In genomic region chr10:71780722-71781121, GRCh38 we compare ENCODE assay signal across 26 cellular contexts. TPM values are rescaled to one million over a fixed set of nuclear protein-coding genes. Genes with fewer than 3 reads are reported as not detected.
DNase-seq lines count a peak whose midpoint lies in the region; ATAC-seq and TF ChIP-seq lines count a peak whose summit lies in the region.
"Had no signal": no experiment of that assay in that cellular context is flagged by ENCODE, and none has a peak within 500 bp of the region (broad histone marks: within the 10 kb centered on the region; RNA-seq: fewer than 3 reads in every experiment).

No MANE protein-coding gene starts in this region.

- H3K27ac Mint-ChIP-seq in T-helper 17 cell, result no peak overlapping the region
- H3K27ac Mint-ChIP-seq: activated CD4-positive, alpha-beta T cell treated with anti-CD3 and anti-CD28 coated beads, Interleukin-2, amount 10 ng/mL, durations not matched to agents 24 days and 14 days; activated naive CD8-positive, alpha-beta T cell treated with anti-CD3 and anti-CD28 coated beads for 36 hours; activated T-helper 2 cell treated with anti-CD3 and anti-CD28 coated beads, Interferon-gamma antibody, Interleukin-2, Interleukin-4, amounts not matched to agents 10 μg/mL and 5 μg/mL and 100 μg/mL, durations not matched to agents 14 hours and 24 hours and 36 hours; dendritic cell treated with granulocyte-macrophage colony-stimulating factor and Interleukin-4, amounts not matched to agents 40 ng/mL and 50 ng/mL, for 4 days; stimulated activated memory B cell treated with anti-CD40 and anti-IgM and Interleukin-4, amounts not matched to agents 10 μg/mL and 1 μg/mL and 100 μg/mL, for 72 hours had no signal

- H3K4me2 ChIP-seq in PC-3 (ENCODE audit: low read length), result no peak overlapping the region

- no peak overlapping the region for H2AFZ ChIP-seq in PC-3 (ENCODE audit: low read length)

- peaks cover 17% of the 10 kb centered on the region for H3K4me1 Mint-ChIP-seq in T-helper 17 cell

- H3K4me3 ChIP-seq in BE2C (ENCODE audit: low read depth, low read length), result no peak overlapping the region
- no peak overlapping the region for H3K4me3 ChIP-seq in HEK293 (ENCODE audit: low read depth, low read length)
- H3K4me3 ChIP-seq in PC-3 (ENCODE audit: low read length), result no peak overlapping the region
- H3K4me3 ChIP-seq: ascending aorta, SK-N-MC, skin epidermis, testis, vagina had no signal

- no peaks in the 10 kb centered on the region for H3F3A ChIP-seq in PC-3 (ENCODE audit: low read length, unreplicated experiment)

- H3K9me3 ChIP-seq in BE2C, result no peaks in the 10 kb centered on the region
- no peaks in the 10 kb centered on the region for H3K9me3 ChIP-seq in HEK293 (ENCODE audit: control insufficient read depth, insufficient read depth, low read depth, low read length)
- no peaks in the 10 kb centered on the region for H3K9me3 ChIP-seq in T-helper 17 cell (ENCODE audit: control insufficient read depth, low read length, poor library complexity, severe bottlenecking)
- no peaks in the 10 kb centered on the region for H3K9me3 ChIP-seq in PC-3 (ENCODE audit: low read length)
- H3K9me3 ChIP-seq: ascending aorta, testis, vagina had no signal

- H3K36me3 Mint-ChIP-seq in T-helper 17 cell (ENCODE audit: low read depth), result no peaks in the 10 kb centered on the region
- H3K36me3 Mint-ChIP-seq: naive B cell; stimulated activated memory B cell treated with anti-CD40 and anti-IgM and Interleukin-4, amounts not matched to agents 10 μg/mL and 1 μg/mL and 100 μg/mL, for 72 hours had no signal

- no peaks in the 10 kb centered on the region for H3K27me3 Mint-ChIP-seq in T-helper 17 cell
- H3K27me3 Mint-ChIP-seq: activated CD4-positive, alpha-beta T cell treated with anti-CD3 and anti-CD28 coated beads, Interleukin-2, amount 10 ng/mL, durations not matched to agents 24 days and 14 days; activated naive CD8-positive, alpha-beta T cell treated with anti-CD3 and anti-CD28 coated beads for 36 hours; B cell; stimulated activated memory B cell treated with anti-CD40 and anti-IgM and Interleukin-4, amounts not matched to agents 10 μg/mL and 1 μg/mL and 100 μg/mL, for 72 hours had no signal

- TF ChIP-seq CTCF in BE2C (IDR thresholded peaks at IDR 0.05; ENCODE audit: low read depth, low read length) (0 out of 2 replicates have a peak, but pooled peaks have one; percentile 4), HEK293 (tag by site-specific recombination; IDR thresholded peaks at IDR 0.05) (no peak), foreskin keratinocyte (conservative IDR thresholded peaks at IDR 0.05) (peak; percentile 13), PC-3 (conservative IDR thresholded peaks at IDR 0.05; ENCODE audit: low read depth, low read length) (no peak)

- DNase-seq in BE2C, result no peak
- no peak for DNase-seq in T-helper 17 cell
- DNase-seq in foreskin keratinocyte, result no peak
- no peak for DNase-seq in G401 (ENCODE audit: low spot score)
- DNase-seq in PC-3, result no peak
- no peak for DNase-seq in activated CD4-positive, alpha-beta T cell treated with anti-CD3 and anti-CD28 coated beads, Interleukin-2, amount 50 U/mL, for 4 hours
- DNase-seq: activated CD4-positive, alpha-beta T cell treated with anti-CD3 and anti-CD28 coated beads, Interleukin-2, amount 10 ng/mL, durations not matched to agents 24 days and 14 days; activated naive CD8-positive, alpha-beta T cell treated with anti-CD3 and anti-CD28 coated beads for 36 hours; DMS79 treated with DMSO at 0.1 percent for 48 hours; mesenchymal stem cell; naive B cell; NCI-H1694 treated with DMSO at 0.1 percent for 48 hours; NCI-H526 treated with DMSO at 0.1 percent for 48 hours; testis had no signal

- no peaks in the 10 kb centered on the region for H3K36me3 ChIP-seq in BE2C
- no peaks in the 10 kb centered on the region for H3K36me3 ChIP-seq in HEK293 (ENCODE audit: control insufficient read depth in 2 of 2, insufficient read depth in 1 of 2, low read length in 2 of 2)
- no peaks in the 10 kb centered on the region for H3K36me3 ChIP-seq in PC-3 (ENCODE audit: low read depth, low read length)
- H3K36me3 ChIP-seq: ascending aorta, vagina had no signal

- POLR2A ChIA-PET in HEK293 (lab: Yijun Ruan, JAX), result no interaction called here
- POLR2A ChIA-PET in PC-3 (lab: Charles Lee; ENCODE audit: unreplicated experiment), result no interaction called here

- intact Hi-C loops in PC-3 (cut with micrococcal nuclease), result no loop called here

- ATAC-seq in T-helper 17 cell (no peak), foreskin keratinocyte (no peak), HG02571 (IDR thresholded peaks at IDR 0.05; ENCODE audit: unreplicated experiment) (no peak), PC-3 (no peak)
- ATAC-seq: stimulated activated memory B cell treated with anti-CD40 and anti-IgM and Interleukin-4, amounts not matched to agents 10 μg/mL and 1 μg/mL and 100 μg/mL, for 72 hours had no signal

- no peak overlapping the region for H3K9ac ChIP-seq in PC-3 (ENCODE audit: low read length)

- in situ Hi-C loops in G401 (cut with HindIII; ENCODE audit: low sequenced_read_pairs), result no loop called here

- no peaks in the 10 kb centered on the region for H3K9me2 ChIP-seq in PC-3 (replicated peaks; ENCODE audit: low read length)

- BruUV-seq in PC-3 (replicated peaks; lab: Mats Ljungman, UMichigan), result no TSS peak

- H3K4me1 ChIP-seq in BE2C (no peaks in the 10 kb centered on the region), HEK293 (ENCODE audit: control insufficient read depth, insufficient read depth, low read length) (no peaks in the 10 kb centered on the region), foreskin keratinocyte (no peaks in the 10 kb centered on the region), PC-3 (ENCODE audit: insufficient read depth, low read length) (no peaks in the 10 kb centered on the region)
- H3K4me1 ChIP-seq: ascending aorta, testis, vagina had no signal

- no peaks in the 10 kb centered on the region for H4K20me1 ChIP-seq in PC-3 (ENCODE audit: low read length)

- no peak overlapping the region for H3K27ac ChIP-seq in HEK293 (ENCODE audit: extremely low read depth, low read depth, low read length)
- no peak overlapping the region for H3K27ac ChIP-seq in foreskin keratinocyte
- H3K27ac ChIP-seq in PC-3 (ENCODE audit: low read length), result no peak overlapping the region
- H3K27ac ChIP-seq: ascending aorta, RWPE1, SK-N-MC, skin epidermis, testis, vagina had no signal

- H3K27me3 ChIP-seq in BE2C (no peaks in the 10 kb centered on the region), foreskin keratinocyte (peaks cover 9% of the 10 kb centered on the region), PC-3 (ENCODE audit: low read length) (no peaks in the 10 kb centered on the region)
- H3K27me3 ChIP-seq: ascending aorta, testis, vagina had no signal

- peak overlapping the region; percentile 4 for H3K4me3 Mint-ChIP-seq in T-helper 17 cell
- H3K4me3 Mint-ChIP-seq: activated CD4-positive, alpha-beta T cell treated with anti-CD3 and anti-CD28 coated beads, Interleukin-2, amount 10 ng/mL, durations not matched to agents 24 days and 14 days; activated naive CD8-positive, alpha-beta T cell treated with anti-CD3 and anti-CD28 coated beads for 36 hours; B cell; dendritic cell treated with granulocyte-macrophage colony-stimulating factor and Interleukin-4, amounts not matched to agents 40 ng/mL and 50 ng/mL, for 4 days; naive B cell; stimulated activated memory B cell treated with anti-CD40 and anti-IgM and Interleukin-4, amounts not matched to agents 10 μg/mL and 1 μg/mL and 100 μg/mL, for 72 hours had no signal

- CTCF ChIA-PET in HEK293 (lab: Yijun Ruan, JAX), result interaction anchor here (1.6 kb wide), 1 partner anchor 84 kb away, joined by 7 read pairs; no protein-coding TSS in a partner anchor
- CTCF ChIA-PET in PC-3 (lab: Charles Lee), result no interaction called here

- H3K79me2 ChIP-seq in PC-3 (ENCODE audit: low read length), result no peaks in the 10 kb centered on the region

TF ChIP-seq in HEK293, 187 proteins besides CTCF, POLR2A, EP300 and RAD21:
- TF ChIP-seq ZSCAN30 (tag by site-specific recombination; IDR thresholded peaks at IDR 0.05), result no peak
- TF ChIP-seq ZSCAN16 (tag by site-specific recombination; IDR thresholded peaks at IDR 0.05), result no peak
- TF ChIP-seq PRDM10 (tag by site-specific recombination; IDR thresholded peaks at IDR 0.05), result no peak
- no peak for TF ChIP-seq ZBTB8A (tag by site-specific recombination; IDR thresholded peaks at IDR 0.05)
- TF ChIP-seq ZNF530 (tag by site-specific recombination; IDR thresholded peaks at IDR 0.05; ENCODE audit: low read depth), result no peak
- peak; percentile 26 for TF ChIP-seq ZNF654 (tag by site-specific recombination; IDR thresholded peaks at IDR 0.05; ENCODE audit: low read depth)

RNA-seq across cellular contexts. Expression of gene VSIR, which starts 7.4 kb away (rescaled TPM):
- 2.5 TPM for polyA plus RNA-seq in BE2C (2012; ENCODE audit: insufficient read depth, insufficient read length, low read depth)
- total RNA-seq in T-helper 17 cell (100 to 1,000 TPM; 119 to 124 TPM), foreskin keratinocyte (4.0 and 5.2 TPM in 2 replicates), PC-3 (2014; rRNA removed) (13.7 and 14.1 TPM in 2 replicates)
- 5.2 and 6.1 TPM in 2 replicates for polyA plus RNA-seq in foreskin keratinocyte
- total RNA-seq in G401 (2014; rRNA removed; shearing (Covaris generic)), result 1.2 and 1.5 TPM in 2 replicates
- total RNA-seq: A673 had no signal

Comparison
In these comparisons a context has a peak if more than half of its experiments do, and no peak if none do; other contexts are left out.
1. CTCF ChIP-seq: peak in BE2C (single experiment) and foreskin keratinocyte (single experiment); none in HEK293 (single experiment) and PC-3 (single experiment).